In the genomic region with DNA sequence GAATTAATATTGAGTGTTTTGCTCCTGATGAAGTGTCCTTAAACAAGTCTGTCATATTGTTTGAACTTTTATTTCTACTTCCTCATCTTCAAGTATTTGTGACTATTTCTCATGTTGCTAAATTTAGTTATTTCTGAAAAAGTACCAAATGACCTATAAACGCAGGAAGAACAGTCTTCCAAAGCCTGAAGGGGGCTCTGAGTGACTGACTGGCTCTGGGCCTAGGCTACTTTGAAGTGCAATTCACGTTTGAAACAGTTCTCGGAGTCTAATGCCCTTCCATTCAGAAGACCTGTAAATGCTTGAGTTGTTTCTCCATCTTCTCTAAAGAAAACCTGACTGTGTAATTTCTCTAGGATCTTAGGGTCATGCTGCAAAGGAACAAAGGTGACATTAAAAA, we compare ENCODE assay signal across 18 cellular contexts. TPM values are rescaled to one million over a fixed set of nuclear protein-coding genes. Genes with fewer than 3 reads are reported as not detected.
DNase-seq lines count a peak whose midpoint lies in the region; ATAC-seq and TF ChIP-seq lines count a peak whose summit lies in the region.
"Had no signal": no experiment of that assay in that cellular context is flagged by ENCODE, and none has a peak within 500 bp of the region (broad histone marks: within the 10 kb centered on the region; RNA-seq: fewer than 3 reads in every experiment).

No MANE protein-coding gene starts in this region.

- ATAC-seq in GM21447 (IDR thresholded peaks at IDR 0.05; ENCODE audit: unreplicated experiment) (peak; percentile 49), Right ventricle myocardium inferior (no peak)
- no peak for ATAC-seq in activated naive CD4-positive, alpha-beta T cell treated with anti-CD3 and anti-CD28 coated beads, Interleukin-2, amount 50 U/mL, for 72 hours
- ATAC-seq in CD8-positive, alpha-beta T cell, result no peak
- ATAC-seq: activated T-cell treated with anti-CD3 and anti-CD28 coated beads, Interleukin-2, amount 50 U/mL, for 4 hours; natural killer cell had no signal

- H3K9ac ChIP-seq in BLaER1, result no peak overlapping the region

- CTCF ChIA-PET in CD8-positive, alpha-beta T cell (lab: Charles Lee), result interaction anchor here (0.9 kb wide), 1 partner anchor 182 kb away, joined by 3 read pairs; no protein-coding TSS in a partner anchor

- peaks cover 35% of the 10 kb centered on the region for H3K4me1 ChIP-seq in BLaER1
- peaks cover 4% of the 10 kb centered on the region for H3K4me1 ChIP-seq in CD8-positive, alpha-beta T cell (ENCODE audit: insufficient read depth, low read length)

- intact Hi-C loops in Right ventricle myocardium inferior (cut with DNase I), result no loop called here
- intact Hi-C loops in CD8-positive, alpha-beta T cell (cut with DNase I, micrococcal nuclease), result loop anchor here in 1 of 2 experiments (2.0 kb wide), 1 partner anchor 14 kb away; no protein-coding TSS in a partner anchor

- H3K36me3 ChIP-seq in BLaER1, result peaks cover 20% of the 10 kb centered on the region
- H3K36me3 ChIP-seq in CD8-positive, alpha-beta T cell (ENCODE audit: insufficient read depth, low read length), result no peaks in the 10 kb centered on the region
- H3K36me3 ChIP-seq: brain microvascular endothelial cell, SJSA1 had no signal

- H3K27ac ChIP-seq in BLaER1, result no peak overlapping the region
- no peak overlapping the region for H3K27ac ChIP-seq in CD8-positive, alpha-beta T cell (ENCODE audit: low read depth, low read length)
- H3K27ac ChIP-seq: brain microvascular endothelial cell, SJSA1 had no signal

- DNase-seq in NAMALWA (ENCODE audit: low spot score) (peak; percentile 41), globus pallidus (ENCODE audit: low spot score) (peak; percentile 31), progenitor cell of endocrine pancreas (ENCODE audit: low spot score, unreplicated experiment) (no peak), Right ventricle myocardium inferior (ENCODE audit: missing footprints) (no peak)
- DNase-seq in activated naive CD4-positive, alpha-beta T cell treated with anti-CD3 and anti-CD28 coated beads, Interleukin-2, amount 50 U/mL, for 72 hours (ENCODE audit: low spot score in 2 of 2), result no peak
- no peak for DNase-seq in CD8-positive, alpha-beta T cell
- DNase-seq: activated CD4-positive, alpha-beta memory T cell treated with anti-CD3 and anti-CD28 coated beads for 36 hours; activated T-cell treated with anti-CD3 and anti-CD28 coated beads, Interleukin-2, amount 50 U/mL, for 4 hours; brain microvascular endothelial cell; COR-L47; erythroblast; natural killer cell; NCI-H1694 had no signal

- no peak for TF ChIP-seq CTCF in progenitor cell of endocrine pancreas (IDR thresholded peaks at IDR 0.05; ENCODE audit: unreplicated experiment)
- TF ChIP-seq CTCF in CD8-positive, alpha-beta T cell (IDR thresholded peaks at IDR 0.05), result no peak

- H3K4me1 Mint-ChIP-seq in progenitor cell of endocrine pancreas (ENCODE audit: low read depth), result peaks cover 10% of the 10 kb centered on the region
- peaks cover 40% of the 10 kb centered on the region for H3K4me1 Mint-ChIP-seq in CD8-positive, alpha-beta T cell (ENCODE audit: low read depth)

- H4K20me1 ChIP-seq in BLaER1, result peaks cover 100% of the 10 kb centered on the region

- H3K27ac Mint-ChIP-seq in progenitor cell of endocrine pancreas, result no peak overlapping the region
- no peak overlapping the region for H3K27ac Mint-ChIP-seq in activated naive CD4-positive, alpha-beta T cell treated with anti-CD3 and anti-CD28 coated beads, Interleukin-2, amount 50 U/mL, for 72 hours
- H3K27ac Mint-ChIP-seq in CD8-positive, alpha-beta T cell, result no peak overlapping the region
- H3K27ac Mint-ChIP-seq: activated CD4-positive, alpha-beta memory T cell treated with anti-CD3 and anti-CD28 coated beads for 36 hours; activated naive CD8-positive, alpha-beta T cell; dendritic cell treated with granulocyte-macrophage colony-stimulating factor and Interleukin-4, amounts not matched to agents 40 ng/mL and 50 ng/mL, for 4 days; natural killer cell had no signal

- POLR2A ChIA-PET in CD8-positive, alpha-beta T cell (lab: Charles Lee), result no interaction called here

- no peak overlapping the region for H3K4me3 ChIP-seq in BLaER1
- H3K4me3 ChIP-seq in CD8-positive, alpha-beta T cell (ENCODE audit: low read depth, low read length), result no peak overlapping the region
- H3K4me3 ChIP-seq: SJSA1 had no signal

- peaks cover 13% of the 10 kb centered on the region; the same call in 1 of the 2 replicates for H3K9me3 ChIP-seq in BLaER1
- no peaks in the 10 kb centered on the region for H3K9me3 ChIP-seq in CD8-positive, alpha-beta T cell (ENCODE audit: low read length)
- H3K9me3 ChIP-seq: SJSA1 had no signal

- no peaks in the 10 kb centered on the region for H3K27me3 ChIP-seq in BLaER1
- H3K27me3 ChIP-seq in CD8-positive, alpha-beta T cell (ENCODE audit: insufficient read depth, low read length), result no peaks in the 10 kb centered on the region
- H3K27me3 ChIP-seq: brain microvascular endothelial cell, SJSA1 had no signal

- H3K9me3 Mint-ChIP-seq in progenitor cell of endocrine pancreas (ENCODE audit: low read depth), result no peaks in the 10 kb centered on the region
- H3K9me3 Mint-ChIP-seq in activated naive CD4-positive, alpha-beta T cell treated with anti-CD3 and anti-CD28 coated beads, Interleukin-2, amount 50 U/mL, for 72 hours, result no peaks in the 10 kb centered on the region
- H3K9me3 Mint-ChIP-seq in CD8-positive, alpha-beta T cell, result no peaks in the 10 kb centered on the region
- H3K9me3 Mint-ChIP-seq: activated CD4-positive, alpha-beta memory T cell treated with anti-CD3 and anti-CD28 coated beads for 36 hours; activated T-cell treated with anti-CD3 and anti-CD28 coated beads, Interleukin-2, amount 50 U/mL, for 4 hours; dendritic cell treated with granulocyte-macrophage colony-stimulating factor and Interleukin-4, amounts not matched to agents 40 ng/mL and 50 ng/mL, for 4 days; natural killer cell had no signal

- peak overlapping the region; percentile 39; the same call in 1 of the 2 replicates for H3K4me2 ChIP-seq in BLaER1

- no peaks in the 10 kb centered on the region for H3K27me3 Mint-ChIP-seq in progenitor cell of endocrine pancreas
- no peaks in the 10 kb centered on the region for H3K27me3 Mint-ChIP-seq in CD8-positive, alpha-beta T cell (ENCODE audit: low read depth)
- H3K27me3 Mint-ChIP-seq: activated CD4-positive, alpha-beta memory T cell treated with anti-CD3 and anti-CD28 coated beads for 36 hours; activated naive CD8-positive, alpha-beta T cell; dendritic cell treated with granulocyte-macrophage colony-stimulating factor and Interleukin-4, amounts not matched to agents 40 ng/mL and 50 ng/mL, for 4 days had no signal

- no peak overlapping the region for H3K4me3 Mint-ChIP-seq in progenitor cell of endocrine pancreas (ENCODE audit: low read depth)
- H3K4me3 Mint-ChIP-seq in CD8-positive, alpha-beta T cell, result no peak overlapping the region
- H3K4me3 Mint-ChIP-seq: activated CD4-positive, alpha-beta memory T cell treated with anti-CD3 and anti-CD28 coated beads for 36 hours; activated naive CD8-positive, alpha-beta T cell; activated T-cell treated with anti-CD3 and anti-CD28 coated beads, Interleukin-2, amount 50 U/mL, for 4 hours; dendritic cell treated with granulocyte-macrophage colony-stimulating factor and Interleukin-4, amounts not matched to agents 40 ng/mL and 50 ng/mL, for 4 days; natural killer cell had no signal

- H3K36me3 Mint-ChIP-seq in progenitor cell of endocrine pancreas (ENCODE audit: insufficient read depth), result peaks cover 1% of the 10 kb centered on the region
- no peaks in the 10 kb centered on the region for H3K36me3 Mint-ChIP-seq in activated naive CD4-positive, alpha-beta T cell treated with anti-CD3 and anti-CD28 coated beads, Interleukin-2, amount 50 U/mL, for 72 hours
- H3K36me3 Mint-ChIP-seq in CD8-positive, alpha-beta T cell, result no peaks in the 10 kb centered on the region
- H3K36me3 Mint-ChIP-seq: activated CD4-positive, alpha-beta memory T cell treated with anti-CD3 and anti-CD28 coated beads for 36 hours; natural killer cell had no signal

RNA-seq across cellular contexts. Expression of a gene that starts 26.5 kb away (rescaled TPM):
- total RNA-seq in progenitor cell of endocrine pancreas (65.6 and 67.8 TPM in 2 replicates), Right ventricle myocardium inferior (5.1 TPM)
- total RNA-seq in activated naive CD4-positive, alpha-beta T cell treated with anti-CD3 and anti-CD28 coated beads, Interleukin-2, amount 50 U/mL, for 72 hours, result 10 to 100 TPM in 1 of 2 donors, 1 to 10 TPM in 1; 8.8 to 10.2 TPM
- total RNA-seq in CD8-positive, alpha-beta T cell, result 1 to 10 TPM; 4.4 to 7.3 TPM

Comparison
In these comparisons a context has a peak if more than half of its experiments do, and no peak if none do; other contexts are left out.
1. DNase-seq: peak in NAMALWA (single experiment) and globus pallidus (single experiment); none in progenitor cell of endocrine pancreas (single experiment), activated naive CD4-positive, alpha-beta T cell treated with anti-CD3 and anti-CD28 coated beads, Interleukin-2, amount 50 U/mL, for 72 hours (0 of 2), Right ventricle myocardium inferior (single experiment) and CD8-positive, alpha-beta T cell (0 of 7).